ENCODE assay signal across 1 cellular context in the genomic region with DNA sequence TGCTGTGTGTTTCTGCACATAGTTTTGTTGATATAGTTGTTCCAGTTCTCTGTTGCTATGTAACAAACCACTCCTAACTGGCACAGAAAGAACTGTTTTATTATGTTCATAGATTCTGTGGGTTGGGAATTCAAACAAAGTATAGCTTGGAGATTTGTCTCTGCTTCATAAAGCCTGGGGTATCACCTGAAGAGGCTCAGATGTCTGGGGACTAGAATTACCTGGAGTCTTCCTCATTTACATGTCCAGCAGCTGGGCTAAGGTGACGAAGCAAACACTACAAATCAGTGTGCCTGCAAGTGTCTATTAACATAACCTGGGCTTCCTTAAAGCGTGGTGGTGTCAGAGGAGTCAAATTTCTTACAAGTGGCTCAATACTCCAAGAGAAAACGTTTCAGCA.
TF ChIP-seq lines count a peak whose summit lies in the region.

No MANE protein-coding gene starts in this region.

TF ChIP-seq in GM23338, 12 proteins besides CTCF, POLR2A, EP300 and RAD21 (continued from another document):
- TF ChIP-seq, protein P1, sequence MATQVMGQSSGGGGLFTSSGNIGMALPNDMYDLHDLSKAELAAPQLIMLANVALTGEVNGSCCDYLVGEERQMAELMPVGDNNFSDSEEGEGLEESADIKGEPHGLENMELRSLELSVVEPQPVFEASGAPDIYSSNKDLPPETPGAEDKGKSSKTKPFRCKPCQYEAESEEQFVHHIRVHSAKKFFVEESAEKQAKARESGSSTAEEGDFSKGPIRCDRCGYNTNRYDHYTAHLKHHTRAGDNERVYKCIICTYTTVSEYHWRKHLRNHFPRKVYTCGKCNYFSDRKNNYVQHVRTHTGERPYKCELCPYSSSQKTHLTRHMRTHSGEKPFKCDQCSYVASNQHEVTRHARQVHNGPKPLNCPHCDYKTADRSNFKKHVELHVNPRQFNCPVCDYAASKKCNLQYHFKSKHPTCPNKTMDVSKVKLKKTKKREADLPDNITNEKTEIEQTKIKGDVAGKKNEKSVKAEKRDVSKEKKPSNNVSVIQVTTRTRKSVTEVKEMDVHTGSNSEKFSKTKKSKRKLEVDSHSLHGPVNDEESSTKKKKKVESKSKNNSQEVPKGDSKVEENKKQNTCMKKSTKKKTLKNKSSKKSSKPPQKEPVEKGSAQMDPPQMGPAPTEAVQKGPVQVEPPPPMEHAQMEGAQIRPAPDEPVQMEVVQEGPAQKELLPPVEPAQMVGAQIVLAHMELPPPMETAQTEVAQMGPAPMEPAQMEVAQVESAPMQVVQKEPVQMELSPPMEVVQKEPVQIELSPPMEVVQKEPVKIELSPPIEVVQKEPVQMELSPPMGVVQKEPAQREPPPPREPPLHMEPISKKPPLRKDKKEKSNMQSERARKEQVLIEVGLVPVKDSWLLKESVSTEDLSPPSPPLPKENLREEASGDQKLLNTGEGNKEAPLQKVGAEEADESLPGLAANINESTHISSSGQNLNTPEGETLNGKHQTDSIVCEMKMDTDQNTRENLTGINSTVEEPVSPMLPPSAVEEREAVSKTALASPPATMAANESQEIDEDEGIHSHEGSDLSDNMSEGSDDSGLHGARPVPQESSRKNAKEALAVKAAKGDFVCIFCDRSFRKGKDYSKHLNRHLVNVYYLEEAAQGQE (IDR thresholded peaks at IDR 0.05; ENCODE audit: unreplicated experiment) = no peak
- TF ChIP-seq EZH2phosphoT487 (IDR thresholded peaks at IDR 0.05; ENCODE audit: unreplicated experiment) (no peak), ZNF114 (CRISPR knock-in tag; IDR thresholded peaks at IDR 0.05) (no peak), ZNF331 (CRISPR knock-in tag; IDR thresholded peaks at IDR 0.05; ENCODE audit: low read depth) (no peak), POLR2AphosphoS5 (IDR thresholded peaks at IDR 0.05; ENCODE audit: low read depth) (no peak), EZH2 (IDR thresholded peaks at IDR 0.05; ENCODE audit: low read depth, unreplicated experiment) (no peak), NANOG (IDR thresholded peaks at IDR 0.05; ENCODE audit: borderline replicate concordance) (no peak), JUNB (IDR thresholded peaks at IDR 0.05; ENCODE audit: unreplicated experiment) (no peak), STAT1 (IDR thresholded peaks at IDR 0.05; ENCODE audit: unreplicated experiment) (no peak), CREB1 (CRISPR knock-in tag; IDR thresholded peaks at IDR 0.05; ENCODE audit: low read depth) (no peak)
- TF ChIP-seq, protein P2, sequence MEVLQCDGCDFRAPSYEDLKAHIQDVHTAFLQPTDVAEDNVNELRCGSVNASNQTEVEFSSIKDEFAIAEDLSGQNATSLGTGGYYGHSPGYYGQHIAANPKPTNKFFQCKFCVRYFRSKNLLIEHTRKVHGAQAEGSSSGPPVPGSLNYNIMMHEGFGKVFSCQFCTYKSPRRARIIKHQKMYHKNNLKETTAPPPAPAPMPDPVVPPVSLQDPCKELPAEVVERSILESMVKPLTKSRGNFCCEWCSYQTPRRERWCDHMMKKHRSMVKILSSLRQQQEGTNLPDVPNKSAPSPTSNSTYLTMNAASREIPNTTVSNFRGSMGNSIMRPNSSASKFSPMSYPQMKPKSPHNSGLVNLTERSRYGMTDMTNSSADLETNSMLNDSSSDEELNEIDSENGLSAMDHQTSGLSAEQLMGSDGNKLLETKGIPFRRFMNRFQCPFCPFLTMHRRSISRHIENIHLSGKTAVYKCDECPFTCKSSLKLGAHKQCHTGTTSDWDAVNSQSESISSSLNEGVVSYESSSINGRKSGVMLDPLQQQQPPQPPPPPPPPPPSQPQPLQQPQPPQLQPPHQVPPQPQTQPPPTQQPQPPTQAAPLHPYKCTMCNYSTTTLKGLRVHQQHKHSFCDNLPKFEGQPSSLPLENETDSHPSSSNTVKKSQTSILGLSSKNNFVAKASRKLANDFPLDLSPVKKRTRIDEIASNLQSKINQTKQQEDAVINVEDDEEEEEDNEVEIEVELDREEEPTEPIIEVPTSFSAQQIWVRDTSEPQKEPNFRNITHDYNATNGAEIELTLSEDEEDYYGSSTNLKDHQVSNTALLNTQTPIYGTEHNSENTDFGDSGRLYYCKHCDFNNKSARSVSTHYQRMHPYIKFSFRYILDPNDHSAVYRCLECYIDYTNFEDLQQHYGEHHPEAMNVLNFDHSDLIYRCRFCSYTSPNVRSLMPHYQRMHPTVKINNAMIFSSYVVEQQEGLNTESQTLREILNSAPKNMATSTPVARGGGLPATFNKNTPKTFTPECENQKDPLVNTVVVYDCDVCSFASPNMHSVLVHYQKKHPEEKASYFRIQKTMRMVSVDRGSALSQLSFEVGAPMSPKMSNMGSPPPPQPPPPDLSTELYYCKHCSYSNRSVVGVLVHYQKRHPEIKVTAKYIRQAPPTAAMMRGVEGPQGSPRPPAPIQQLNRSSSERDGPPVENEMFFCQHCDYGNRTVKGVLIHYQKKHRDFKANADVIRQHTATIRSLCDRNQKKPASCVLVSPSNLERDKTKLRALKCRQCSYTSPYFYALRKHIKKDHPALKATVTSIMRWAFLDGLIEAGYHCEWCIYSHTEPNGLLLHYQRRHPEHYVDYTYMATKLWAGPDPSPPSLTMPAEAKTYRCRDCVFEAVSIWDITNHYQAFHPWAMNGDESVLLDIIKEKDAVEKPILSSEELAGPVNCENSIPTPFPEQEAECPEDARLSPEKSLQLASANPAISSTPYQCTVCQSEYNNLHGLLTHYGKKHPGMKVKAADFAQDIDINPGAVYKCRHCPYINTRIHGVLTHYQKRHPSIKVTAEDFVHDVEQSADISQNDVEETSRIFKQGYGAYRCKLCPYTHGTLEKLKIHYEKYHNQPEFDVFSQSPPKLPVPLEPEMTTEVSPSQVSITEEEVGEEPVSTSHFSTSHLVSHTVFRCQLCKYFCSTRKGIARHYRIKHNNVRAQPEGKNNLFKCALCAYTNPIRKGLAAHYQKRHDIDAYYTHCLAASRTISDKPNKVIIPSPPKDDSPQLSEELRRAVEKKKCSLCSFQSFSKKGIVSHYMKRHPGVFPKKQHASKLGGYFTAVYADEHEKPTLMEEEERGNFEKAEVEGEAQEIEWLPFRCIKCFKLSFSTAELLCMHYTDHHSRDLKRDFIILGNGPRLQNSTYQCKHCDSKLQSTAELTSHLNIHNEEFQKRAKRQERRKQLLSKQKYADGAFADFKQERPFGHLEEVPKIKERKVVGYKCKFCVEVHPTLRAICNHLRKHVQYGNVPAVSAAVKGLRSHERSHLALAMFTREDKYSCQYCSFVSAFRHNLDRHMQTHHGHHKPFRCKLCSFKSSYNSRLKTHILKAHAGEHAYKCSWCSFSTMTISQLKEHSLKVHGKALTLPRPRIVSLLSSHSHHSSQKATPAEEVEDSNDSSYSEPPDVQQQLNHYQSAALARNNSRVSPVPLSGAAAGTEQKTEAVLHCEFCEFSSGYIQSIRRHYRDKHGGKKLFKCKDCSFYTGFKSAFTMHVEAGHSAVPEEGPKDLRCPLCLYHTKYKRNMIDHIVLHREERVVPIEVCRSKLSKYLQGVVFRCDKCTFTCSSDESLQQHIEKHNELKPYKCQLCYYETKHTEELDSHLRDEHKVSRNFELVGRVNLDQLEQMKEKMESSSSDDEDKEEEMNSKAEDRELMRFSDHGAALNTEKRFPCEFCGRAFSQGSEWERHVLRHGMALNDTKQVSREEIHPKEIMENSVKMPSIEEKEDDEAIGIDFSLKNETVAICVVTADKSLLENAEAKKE (CRISPR knock-in tag; IDR thresholded peaks at IDR 0.05) = no peak
